ENCODE assay signal across 24 cellular contexts in the genomic region with DNA sequence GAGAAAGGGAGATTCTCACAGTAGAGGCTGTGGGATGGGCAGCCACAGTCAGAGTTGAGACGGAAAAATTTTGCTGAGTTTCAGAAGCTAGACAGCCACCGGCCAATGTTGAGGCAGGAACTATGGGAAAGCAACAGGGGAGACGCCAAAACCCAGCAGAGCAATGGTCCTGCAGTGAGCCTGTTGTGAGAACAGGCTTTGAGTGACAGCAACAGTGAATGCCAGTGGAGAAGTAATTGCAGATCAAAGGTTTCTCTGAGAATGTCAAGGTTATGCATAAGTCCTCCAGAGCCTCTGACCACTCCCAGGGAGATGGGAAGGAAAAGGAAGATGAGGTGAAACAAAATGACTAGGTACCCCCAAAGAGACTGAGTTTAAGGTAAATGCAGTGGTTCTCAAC. TPM values are rescaled to one million over a fixed set of nuclear protein-coding genes. Genes with fewer than 3 reads are reported as not detected.
A peak's percentile ranks its signal among the peaks of the same experiment; 100 is the strongest.
DNase-seq lines count a peak whose midpoint lies in the region; ATAC-seq, FAIRE-seq and TF ChIP-seq lines count a peak whose summit lies in the region.
"Had no signal": no experiment of that assay in that cellular context is flagged by ENCODE, and none has a peak within 500 bp of the region (broad histone marks: within the 10 kb centered on the region; RNA-seq: fewer than 3 reads in every experiment).

No MANE protein-coding gene starts in this region.

- no peaks in the 10 kb centered on the region for H3K36me3 Mint-ChIP-seq in stimulated activated memory B cell treated with anti-CD40 and anti-IgM and Interleukin-4, amounts not matched to agents 10 μg/mL and 1 μg/mL and 100 μg/mL, for 72 hours
- H3K36me3 Mint-ChIP-seq: CD14-positive monocyte; CD8-positive, alpha-beta memory T cell had no signal

- no peak for FAIRE-seq in HepG2 (lab: Jason Lieb, UNC)
- FAIRE-seq: A549, D721Med, G401.6, GM12892 had no signal

- H3K79me2 ChIP-seq in HepG2 (ENCODE audit: insufficient read depth, low read length) (no peaks in the 10 kb centered on the region), Karpas-422 (ENCODE audit: low read length) (no peaks in the 10 kb centered on the region)

- H3K4me2 ChIP-seq in HepG2 (ENCODE audit: low read depth, low read length) = no peak overlapping the region
- H3K4me2 ChIP-seq in Karpas-422 (ENCODE audit: low read depth, low read length, poor library complexity, severe bottlenecking) = no peak overlapping the region
- H3K4me2 ChIP-seq: A549; BLaER1 treated with 17β-estradiol and CSF1 and Interleukin-3, amounts not matched to agents 10 nM and 100 nM had no signal

- no peaks in the 10 kb centered on the region for H3K27me3 Mint-ChIP-seq in stimulated activated memory B cell treated with anti-CD40 and anti-IgM and Interleukin-4, amounts not matched to agents 10 μg/mL and 1 μg/mL and 100 μg/mL, for 72 hours

- WGBS in HepG2 (ENCODE audit: low lambda C conversion rate) = 3% methylated on average over 3 of the region's 3 CpGs
- WGBS in right lobe of liver (ENCODE audit: insufficient coverage, low coverage, low lambda C conversion rate, missing lambda C conversion rate) = 81% methylated on average over 3 of the region's 3 CpGs

- TF ChIP-seq EP300 in HepG2 (IDR thresholded peaks at IDR 0.05; ENCODE audit: low read depth in 2 of 2, low read length in 2 of 2) = no peak
- TF ChIP-seq EP300 in HepG2 (CRISPR knock-in tag; IDR thresholded peaks at IDR 0.05; ENCODE audit: borderline replicate concordance) = no peak

- H3K9me3 Mint-ChIP-seq in stimulated activated memory B cell treated with anti-CD40 and anti-IgM and Interleukin-4, amounts not matched to agents 10 μg/mL and 1 μg/mL and 100 μg/mL, for 72 hours = no peaks in the 10 kb centered on the region
- H3K9me3 Mint-ChIP-seq: CD4-positive, alpha-beta T cell; CD8-positive, alpha-beta memory T cell; H9; HFFc6 had no signal

- H2AFZ ChIP-seq in HepG2 (ENCODE audit: low read length) (no peak overlapping the region), Karpas-422 (ENCODE audit: low read length) (peak overlapping the region; percentile 10; the same call in 1 of the 2 replicates)
- H2AFZ ChIP-seq: GM23248 had no signal

- in situ Hi-C loops in HepG2 (cut with HindIII; ENCODE audit: extremely low pct_ligation_motif_present, low pct_unique_long_range_greater_than_20kb) = no loop called here

- H3K36me3 ChIP-seq in HepG2 (replicated peaks in 1 of 2; ENCODE audit: control insufficient read depth in 1 of 2, insufficient read depth in 2 of 2, low read length in 2 of 2) (no peaks in the 10 kb centered on the region), right lobe of liver (no peaks in the 10 kb centered on the region), Karpas-422 (ENCODE audit: insufficient read depth, low read length) (no peaks in the 10 kb centered on the region)
- H3K36me3 ChIP-seq: BE2C; BLaER1 treated with 17β-estradiol and CSF1 and Interleukin-3, amounts not matched to agents 10 nM and 100 nM had no signal

- H3K4me3 ChIP-seq in HepG2 (replicated peaks in 1 of 3; ENCODE audit: insufficient read depth in 1 of 3, low read depth in 2 of 3, low read length in 3 of 3) = no peak overlapping the region
- no peak overlapping the region for H3K4me3 ChIP-seq in right lobe of liver
- no peak overlapping the region for H3K4me3 ChIP-seq in Karpas-422 (ENCODE audit: low read length)
- H3K4me3 ChIP-seq: A549; BLaER1 treated with 17β-estradiol and CSF1 and Interleukin-3, amounts not matched to agents 10 nM and 100 nM; GM23248 had no signal

- no peaks in the 10 kb centered on the region for H3K9me2 ChIP-seq in Karpas-422 (replicated peaks; ENCODE audit: insufficient read depth, low read length)

- intact Hi-C loops in HepG2 (cut with micrococcal nuclease; ENCODE audit: unreplicated experiment) (loop anchor here (2.0 kb wide), 1 partner anchor 14 kb away; no protein-coding TSS in a partner anchor), right lobe of liver (cut with DNase I) (no loop called here)

- no TSS peak for BruUV-seq in HepG2 (replicated peaks; lab: Mats Ljungman, UMichigan)

- H3K27ac Mint-ChIP-seq in stimulated activated memory B cell treated with anti-CD40 and anti-IgM and Interleukin-4, amounts not matched to agents 10 μg/mL and 1 μg/mL and 100 μg/mL, for 72 hours = peak overlapping the region; percentile 3
- H3K27ac Mint-ChIP-seq: CD14-positive monocyte; CD4-positive, alpha-beta T cell; H9; HFFc6 had no signal

- H3K4me1 ChIP-seq in HepG2 (ENCODE audit: insufficient read depth, low read length) (peaks cover 10% of the 10 kb centered on the region), right lobe of liver (peaks cover 0 to 8% (median 0%) of the 10 kb centered on the region in 4 donors), Karpas-422 (ENCODE audit: low read length) (no peaks in the 10 kb centered on the region)
- H3K4me1 ChIP-seq: A549; BE2C; BLaER1 treated with 17β-estradiol and CSF1 and Interleukin-3, amounts not matched to agents 10 nM and 100 nM had no signal

- POLR2A ChIA-PET in HepG2 (lab: Yijun Ruan, JAX) = interaction anchor here (0.8 kb wide), 1 partner anchor 54 kb away, joined by 3 read pairs; a partner anchor contains a TSS

- H3K9me3 ChIP-seq in HepG2 (ENCODE audit: low read length) = no peaks in the 10 kb centered on the region
- no peaks in the 10 kb centered on the region for H3K9me3 ChIP-seq in right lobe of liver
- H3K9me3 ChIP-seq in Karpas-422 (ENCODE audit: low read length) = no peaks in the 10 kb centered on the region
- H3K9me3 ChIP-seq: A549; BE2C; BLaER1 treated with 17β-estradiol and CSF1 and Interleukin-3, amounts not matched to agents 10 nM and 100 nM had no signal

- no peak for TF ChIP-seq RAD21 in HepG2 (CRISPR knock-in tag; IDR thresholded peaks at IDR 0.05)

- peak; percentile 5 for DNase-seq in HepG2 (ENCODE audit: low spot score)
- no peak for DNase-seq in right lobe of liver
- no peak for DNase-seq in Karpas-422
- DNase-seq: 8988T; ACHN; AML-193; BE2C; CD4-positive, alpha-beta T cell; CD8-positive, alpha-beta memory T cell; DMS 273 treated with DMSO at 0.1 percent for 48 hours; DMS79 treated with DMSO at 0.1 percent for 48 hours; GM23248; H9; HFFc6 had no signal

- TF ChIP-seq CTCF in HepG2 (CRISPR knock-in tag; IDR thresholded peaks at IDR 0.05) = no peak
- no peak for TF ChIP-seq CTCF in right lobe of liver (IDR thresholded peaks at IDR 0.05)

- H4K20me1 ChIP-seq in HepG2 (ENCODE audit: insufficient read depth, low read length) = no peaks in the 10 kb centered on the region
- H4K20me1 ChIP-seq in Karpas-422 (ENCODE audit: insufficient read depth, low read depth, low read length) = no peaks in the 10 kb centered on the region
- H4K20me1 ChIP-seq: BLaER1 treated with 17β-estradiol and CSF1 and Interleukin-3, amounts not matched to agents 10 nM and 100 nM had no signal

- CTCF ChIA-PET in HepG2 (lab: Yijun Ruan, JAX; ENCODE audit: low intra/inter-chr PET ratio, low total read pairs) = no interaction called here

- H3K4me3 Mint-ChIP-seq in stimulated activated memory B cell treated with anti-CD40 and anti-IgM and Interleukin-4, amounts not matched to agents 10 μg/mL and 1 μg/mL and 100 μg/mL, for 72 hours = no peak overlapping the region
- H3K4me3 Mint-ChIP-seq: CD14-positive monocyte; CD4-positive, alpha-beta T cell; CD8-positive, alpha-beta memory T cell; H9; HFFc6 had no signal

- no peaks in the 10 kb centered on the region for H3K4me1 Mint-ChIP-seq in stimulated activated memory B cell treated with anti-CD40 and anti-IgM and Interleukin-4, amounts not matched to agents 10 μg/mL and 1 μg/mL and 100 μg/mL, for 72 hours
- H3K4me1 Mint-ChIP-seq: CD14-positive monocyte; CD8-positive, alpha-beta memory T cell had no signal

- no peak overlapping the region for H3K9ac ChIP-seq in HepG2 (ENCODE audit: insufficient read depth, low read depth, low read length)
- H3K9ac ChIP-seq in Karpas-422 (ENCODE audit: low read length) = no peak overlapping the region
- H3K9ac ChIP-seq: BLaER1 treated with 17β-estradiol and CSF1 and Interleukin-3, amounts not matched to agents 10 nM and 100 nM; GM23248 had no signal

- H3K27ac ChIP-seq in HepG2 (ENCODE audit: extremely low read length, insufficient read depth, low read length) (no peak overlapping the region), right lobe of liver (no peak overlapping the region), Karpas-422 (ENCODE audit: low read length) (no peak overlapping the region)
- H3K27ac ChIP-seq: A549; BLaER1 treated with 17β-estradiol and CSF1 and Interleukin-3, amounts not matched to agents 10 nM and 100 nM; GM23248 had no signal

- TF ChIP-seq POLR2A in HepG2 (IDR thresholded peaks at IDR 0.05; ENCODE audit: insufficient read depth in 1 of 2, low read depth in 2 of 2, low read length in 2 of 2) (no peak), right lobe of liver (IDR thresholded peaks at IDR 0.05) (no peak)

- H3K27me3 ChIP-seq in HepG2 (ENCODE audit: control insufficient read depth in 1 of 2, insufficient read depth in 2 of 2, low read length in 2 of 2) = peaks cover 0 to 2% of the 10 kb centered on the region in 2 experiments; a peak in 1 of 5 replicates
- H3K27me3 ChIP-seq in right lobe of liver = no peaks in the 10 kb centered on the region
- H3K27me3 ChIP-seq in Karpas-422 (ENCODE audit: low read length) = no peaks in the 10 kb centered on the region
- H3K27me3 ChIP-seq: BLaER1 treated with 17β-estradiol and CSF1 and Interleukin-3, amounts not matched to agents 10 nM and 100 nM had no signal

- ATAC-seq in HepG2 (0 out of 3 replicates have a peak, but pooled peaks have one; percentile 28), right lobe of liver (no peak), HG02885 (IDR thresholded peaks at IDR 0.05; ENCODE audit: poor library complexity, unreplicated experiment) (no peak), GM21381 (IDR thresholded peaks at IDR 0.05; ENCODE audit: unreplicated experiment) (no peak)
- no peak for ATAC-seq in stimulated activated memory B cell treated with anti-CD40 and anti-IgM and Interleukin-4, amounts not matched to agents 10 μg/mL and 1 μg/mL and 100 μg/mL, for 72 hours
- ATAC-seq: A549, HCT116 had no signal

RNA-seq across cellular contexts. Expression of a gene that starts 54.2 kb away (rescaled TPM):
- 24.5 and 31.2 TPM in 2 replicates for total RNA-seq in HepG2 (2016; rRNA removed; fragmentation: Illumina TruSeq; extraction: Trizol)
- 2.9 and 3.1 TPM in 2 replicates for total RNA-seq in HepG2 (2016; cell fraction: cytosol; rRNA removed; fragmentation: Illumina TruSeq; extraction: Trizol; ENCODE audit: low read depth)
- 25.6 and 31.0 TPM in 2 replicates for total RNA-seq in HepG2 (2016; cell fraction: insoluble cytoplasmic fraction; rRNA removed; fragmentation: Illumina TruSeq; extraction: Trizol)
- 7.0 and 8.7 TPM in 2 replicates for total RNA-seq in HepG2 (2016; cell fraction: membrane; rRNA removed; fragmentation: Illumina TruSeq; extraction: Trizol)
- 50.3 and 52.6 TPM in 2 replicates for total RNA-seq in HepG2 (2016; cell fraction: nucleus; rRNA removed; fragmentation: Illumina TruSeq; extraction: Trizol)
- polyA plus RNA-seq in HepG2 (2011; rRNA removed) = 6.8 and 10.9 TPM in 2 replicates
- polyA plus RNA-seq in HepG2 (2011; cell fraction: cytosol; rRNA removed) = 4.0 and 9.7 TPM in 2 replicates
- polyA plus RNA-seq in HepG2 (2011; cell fraction: nucleus; rRNA removed) = 9.9 and 23.8 TPM in 2 replicates
- 20.7 and 21.6 TPM in 2 replicates for polyA plus RNA-seq in HepG2 (2012)
- polyA plus RNA-seq in HepG2 (2016; cell fraction: cytosol; fragmentation: Illumina TruSeq; extraction: Trizol; ENCODE audit: low read depth) = 0.61 and 0.62 TPM in 2 replicates
- 20.3 and 24.6 TPM in 2 replicates for polyA plus RNA-seq in HepG2 (2016; cell fraction: insoluble cytoplasmic fraction; fragmentation: Illumina TruSeq; extraction: Trizol; ENCODE audit: low read depth)
- polyA plus RNA-seq in HepG2 (2016; cell fraction: membrane; fragmentation: Illumina TruSeq; extraction: Trizol; ENCODE audit: low read depth) = 0.97 and 1.4 TPM in 2 replicates
- polyA plus RNA-seq in HepG2 (2016; cell fraction: nucleus; fragmentation: Illumina TruSeq; extraction: Trizol; ENCODE audit: insufficient read depth, low read depth) = 29.5 and 31.8 TPM in 2 replicates
- 12.6 and 17.7 TPM in 2 replicates for polyA minus RNA-seq in HepG2 (2011; rRNA and poly(A)+ RNA removed; ENCODE audit: low replicate concordance)
- polyA minus RNA-seq in HepG2 (2011; cell fraction: cytosol; rRNA and poly(A)+ RNA removed) = 12.2 and 17.8 TPM in 2 replicates
- polyA minus RNA-seq in HepG2 (2011; cell fraction: nucleus; rRNA and poly(A)+ RNA removed) = 106 and 124 TPM in 2 replicates
- total RNA-seq in right lobe of liver = 10 to 100 TPM; 17.2 to 43.6 (median 25.3) TPM
- total RNA-seq in Karpas-422 (2014; rRNA removed; shearing (Covaris generic); ENCODE audit: low replicate concordance) = 25.9 and 43.8 TPM in 2 replicates
